ENCODE assay signal across 2 cellular contexts in the genomic region with DNA sequence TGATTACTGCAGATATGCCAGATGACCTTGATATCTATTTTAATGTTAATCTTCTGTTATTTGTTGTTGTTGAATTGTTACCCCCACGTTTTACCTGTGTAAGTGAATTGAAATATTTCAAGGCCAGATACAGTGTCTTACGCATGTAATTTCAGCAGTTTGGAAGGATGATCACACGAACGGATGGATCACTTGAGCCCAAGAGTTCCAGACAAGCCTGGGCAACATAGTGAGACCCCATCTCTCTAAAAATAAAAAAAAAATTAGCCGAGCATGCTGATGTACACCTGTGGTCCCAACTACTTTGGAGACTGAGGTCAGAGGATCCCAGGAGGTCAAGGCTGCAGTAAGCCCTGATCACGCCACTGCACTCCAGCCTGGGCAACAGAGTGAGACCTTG.
TF ChIP-seq lines count a peak whose summit lies in the region.

No MANE protein-coding gene starts in this region.

TF ChIP-seq in SK-N-SH, 30 proteins besides CTCF, POLR2A, EP300 and RAD21 (continued from another document):
- TF ChIP-seq NFIC (IDR thresholded peaks at IDR 0.05; ENCODE audit: borderline replicate concordance): no peak
- no peak for TF ChIP-seq MXI1 (IDR thresholded peaks at IDR 0.05; ENCODE audit: low read depth, low read length)
- TF ChIP-seq MEF2A (IDR thresholded peaks at IDR 0.05; ENCODE audit: borderline replicate concordance, low read depth): no peak
- no peak for TF ChIP-seq USF2 (IDR thresholded peaks at IDR 0.05; ENCODE audit: borderline replicate concordance, low read depth, low read length)
- TF ChIP-seq, protein P1, sequence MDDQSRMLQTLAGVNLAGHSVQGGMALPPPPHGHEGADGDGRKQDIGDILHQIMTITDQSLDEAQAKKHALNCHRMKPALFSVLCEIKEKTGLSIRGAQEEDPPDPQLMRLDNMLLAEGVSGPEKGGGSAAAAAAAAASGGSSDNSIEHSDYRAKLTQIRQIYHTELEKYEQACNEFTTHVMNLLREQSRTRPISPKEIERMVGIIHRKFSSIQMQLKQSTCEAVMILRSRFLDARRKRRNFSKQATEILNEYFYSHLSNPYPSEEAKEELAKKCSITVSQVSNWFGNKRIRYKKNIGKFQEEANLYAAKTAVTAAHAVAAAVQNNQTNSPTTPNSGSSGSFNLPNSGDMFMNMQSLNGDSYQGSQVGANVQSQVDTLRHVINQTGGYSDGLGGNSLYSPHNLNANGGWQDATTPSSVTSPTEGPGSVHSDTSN (IDR thresholded peaks at IDR 0.05): no peak
- TF ChIP-seq FOXM1 (IDR thresholded peaks at IDR 0.05; ENCODE audit: low read depth): no peak
- TF ChIP-seq RXRA (IDR thresholded peaks at IDR 0.05; ENCODE audit: borderline replicate concordance, low read depth): no peak
- TF ChIP-seq EZH2phosphoT487 (IDR thresholded peaks at IDR 0.05; ENCODE audit: borderline replicate concordance, low read depth): no peak

TF ChIP-seq in SK-N-SH treated with all-trans-retinoic acid at 6 μM for 48 hours, 23 proteins besides CTCF, POLR2A, EP300 and RAD21 (continued from another document):
- TF ChIP-seq ZC3H10 (CRISPR knock-in tag; IDR thresholded peaks at IDR 0.05) (no peak), PPARA (CRISPR knock-in tag; IDR thresholded peaks at IDR 0.05; ENCODE audit: borderline replicate concordance) (no peak), TCF4 (CRISPR knock-in tag; IDR thresholded peaks at IDR 0.05; ENCODE audit: borderline replicate concordance) (no peak), OSR1 (CRISPR knock-in tag; IDR thresholded peaks at IDR 0.05) (no peak)
- TF ChIP-seq, protein P2, sequence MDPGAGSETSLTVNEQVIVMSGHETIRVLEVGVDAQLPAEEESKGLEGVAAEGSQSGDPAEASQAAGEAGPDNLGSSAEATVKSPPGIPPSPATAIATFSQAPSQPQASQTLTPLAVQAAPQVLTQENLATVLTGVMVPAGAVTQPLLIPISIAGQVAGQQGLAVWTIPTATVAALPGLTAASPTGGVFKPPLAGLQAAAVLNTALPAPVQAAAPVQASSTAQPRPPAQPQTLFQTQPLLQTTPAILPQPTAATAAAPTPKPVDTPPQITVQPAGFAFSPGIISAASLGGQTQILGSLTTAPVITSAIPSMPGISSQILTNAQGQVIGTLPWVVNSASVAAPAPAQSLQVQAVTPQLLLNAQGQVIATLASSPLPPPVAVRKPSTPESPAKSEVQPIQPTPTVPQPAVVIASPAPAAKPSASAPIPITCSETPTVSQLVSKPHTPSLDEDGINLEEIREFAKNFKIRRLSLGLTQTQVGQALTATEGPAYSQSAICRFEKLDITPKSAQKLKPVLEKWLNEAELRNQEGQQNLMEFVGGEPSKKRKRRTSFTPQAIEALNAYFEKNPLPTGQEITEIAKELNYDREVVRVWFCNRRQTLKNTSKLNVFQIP (CRISPR knock-in tag; IDR thresholded peaks at IDR 0.05; ENCODE audit: borderline replicate concordance, low read depth): no peak
